Comparison of ENCODE assay signal across 1 cellular context in genomic region chr3:46713898-46714552, GRCh38.
TF ChIP-seq lines count a peak whose summit lies in the region.

No MANE protein-coding gene starts in this region.

TF ChIP-seq in IMR-90, 13 proteins besides CTCF, POLR2A, EP300 and RAD21 (continued from another document):
- no peak for TF ChIP-seq USF2 (IDR thresholded peaks at IDR 0.05; ENCODE audit: low read depth, low read length)
TF ChIP-seq in IMR-90: peak in this region for 0.
